2 cellular contexts compared by ENCODE assay signal in the genomic region with DNA sequence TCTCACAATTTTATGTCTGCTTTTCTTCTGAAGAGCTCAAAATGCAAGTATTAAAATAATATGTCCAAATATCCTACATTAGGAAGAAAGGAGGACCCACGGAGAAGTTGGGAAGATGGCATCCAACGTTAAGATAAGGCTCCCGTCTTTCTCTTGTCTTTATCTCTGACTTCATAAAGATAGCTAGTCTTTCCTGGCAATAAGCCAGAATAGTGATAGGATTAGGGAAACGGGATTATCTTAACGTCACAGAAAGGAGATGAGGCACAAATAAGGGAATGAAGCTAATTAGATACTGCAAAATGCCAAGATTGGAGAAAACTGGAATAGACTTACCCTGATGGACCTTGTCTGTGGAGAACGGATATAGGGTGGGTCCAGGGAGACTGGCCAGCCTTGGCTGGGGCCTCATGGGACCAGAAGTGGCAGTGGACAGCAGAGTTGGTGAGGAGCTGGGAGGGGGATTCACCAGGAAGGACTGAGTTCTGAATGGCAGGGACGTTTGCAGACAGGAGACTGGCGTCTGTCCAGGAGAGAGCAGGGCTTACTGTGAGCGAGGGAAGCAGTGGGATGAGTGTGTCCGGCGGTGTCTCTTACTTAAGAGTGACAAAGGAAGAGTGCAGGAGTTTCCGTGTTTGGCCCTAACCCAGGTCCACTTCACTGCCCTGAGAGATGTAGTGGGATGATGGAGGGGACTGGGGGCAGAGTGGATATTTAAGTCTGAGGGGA.
TF ChIP-seq lines count a peak whose summit lies in the region.

No MANE protein-coding gene starts in this region.

TF ChIP-seq in neural cell, 6 proteins besides CTCF, POLR2A, EP300 and RAD21:
- TF ChIP-seq MXI1 (conservative IDR thresholded peaks at IDR 0.05; ENCODE audit: poor library complexity, severe bottlenecking) (no peak), EZH2 (IDR thresholded peaks at IDR 0.05; ENCODE audit: borderline replicate concordance, insufficient read depth, low read length, poor library complexity, severe bottlenecking) (no peak), SMC3 (conservative IDR thresholded peaks at IDR 0.05; ENCODE audit: poor library complexity) (no peak), POLR2AphosphoS5 (IDR thresholded peaks at IDR 0.05) (no peak), TAF1 (IDR thresholded peaks at IDR 0.05; ENCODE audit: low read depth) (no peak)
- TF ChIP-seq, protein P1, sequence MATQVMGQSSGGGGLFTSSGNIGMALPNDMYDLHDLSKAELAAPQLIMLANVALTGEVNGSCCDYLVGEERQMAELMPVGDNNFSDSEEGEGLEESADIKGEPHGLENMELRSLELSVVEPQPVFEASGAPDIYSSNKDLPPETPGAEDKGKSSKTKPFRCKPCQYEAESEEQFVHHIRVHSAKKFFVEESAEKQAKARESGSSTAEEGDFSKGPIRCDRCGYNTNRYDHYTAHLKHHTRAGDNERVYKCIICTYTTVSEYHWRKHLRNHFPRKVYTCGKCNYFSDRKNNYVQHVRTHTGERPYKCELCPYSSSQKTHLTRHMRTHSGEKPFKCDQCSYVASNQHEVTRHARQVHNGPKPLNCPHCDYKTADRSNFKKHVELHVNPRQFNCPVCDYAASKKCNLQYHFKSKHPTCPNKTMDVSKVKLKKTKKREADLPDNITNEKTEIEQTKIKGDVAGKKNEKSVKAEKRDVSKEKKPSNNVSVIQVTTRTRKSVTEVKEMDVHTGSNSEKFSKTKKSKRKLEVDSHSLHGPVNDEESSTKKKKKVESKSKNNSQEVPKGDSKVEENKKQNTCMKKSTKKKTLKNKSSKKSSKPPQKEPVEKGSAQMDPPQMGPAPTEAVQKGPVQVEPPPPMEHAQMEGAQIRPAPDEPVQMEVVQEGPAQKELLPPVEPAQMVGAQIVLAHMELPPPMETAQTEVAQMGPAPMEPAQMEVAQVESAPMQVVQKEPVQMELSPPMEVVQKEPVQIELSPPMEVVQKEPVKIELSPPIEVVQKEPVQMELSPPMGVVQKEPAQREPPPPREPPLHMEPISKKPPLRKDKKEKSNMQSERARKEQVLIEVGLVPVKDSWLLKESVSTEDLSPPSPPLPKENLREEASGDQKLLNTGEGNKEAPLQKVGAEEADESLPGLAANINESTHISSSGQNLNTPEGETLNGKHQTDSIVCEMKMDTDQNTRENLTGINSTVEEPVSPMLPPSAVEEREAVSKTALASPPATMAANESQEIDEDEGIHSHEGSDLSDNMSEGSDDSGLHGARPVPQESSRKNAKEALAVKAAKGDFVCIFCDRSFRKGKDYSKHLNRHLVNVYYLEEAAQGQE (IDR thresholded peaks at IDR 0.05; ENCODE audit: borderline replicate concordance): no peak

TF ChIP-seq in SK-N-SH, 30 proteins besides CTCF, POLR2A, EP300 and RAD21:
- TF ChIP-seq ELF1 (IDR thresholded peaks at IDR 0.05) (no peak), NRF1 (IDR thresholded peaks at IDR 0.05; ENCODE audit: low read depth, low read length) (no peak)
